ENCODE assay signal across 11 cellular contexts in the genomic region with DNA sequence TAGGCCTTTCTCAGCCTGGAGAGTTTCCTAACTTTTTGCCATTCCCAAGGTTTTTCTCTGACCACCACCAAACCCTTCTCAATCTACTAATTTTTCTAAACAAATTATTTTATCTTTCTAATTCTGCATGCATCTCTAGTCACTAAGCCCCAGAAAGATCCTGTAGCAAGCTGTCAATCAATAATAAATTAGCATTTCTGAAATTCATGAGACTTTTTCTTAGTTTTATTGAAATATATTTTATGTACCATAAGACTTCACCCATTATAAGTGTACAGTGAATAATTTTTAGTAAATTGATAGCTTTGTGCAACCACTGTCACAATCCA. TPM values are rescaled to one million over a fixed set of nuclear protein-coding genes. Genes with fewer than 3 reads are reported as not detected.
DNase-seq lines count a peak whose midpoint lies in the region; ATAC-seq, FAIRE-seq and TF ChIP-seq lines count a peak whose summit lies in the region.
"Had no signal": no experiment of that assay in that cellular context is flagged by ENCODE, and none has a peak within 500 bp of the region (broad histone marks: within the 10 kb centered on the region; RNA-seq: fewer than 3 reads in every experiment).

No MANE protein-coding gene starts in this region.

- peaks cover 11% of the 10 kb centered on the region for H3K4me1 ChIP-seq in CD4-positive, alpha-beta memory T cell (ENCODE audit: insufficient read depth, low read length)
- H3K4me1 ChIP-seq in GM12878 (ENCODE audit: control insufficient read depth, insufficient read depth, low read length) (peaks cover 38% of the 10 kb centered on the region), trophoblast cell (ENCODE audit: control insufficient read depth in 1 of 2, insufficient read depth in 2 of 2, low read length in 2 of 2) (peaks cover 0 to 12% of the 10 kb centered on the region in 2 experiments), left ventricle myocardium inferior (peaks cover 12% of the 10 kb centered on the region)

- H3K27ac Mint-ChIP-seq in CD4-positive, alpha-beta memory T cell: peak overlapping the region in 4 of 7 donors; percentile 68 to 89 (median 84)
- peak overlapping the region in 2 of 3 donors; percentile 43 to 86 for H3K27ac Mint-ChIP-seq in IgD-negative memory B cell

- H3K36me3 ChIP-seq in CD4-positive, alpha-beta memory T cell (ENCODE audit: insufficient read depth, low read length): no peaks in the 10 kb centered on the region
- H3K36me3 ChIP-seq in GM12878 (ENCODE audit: control insufficient read depth in 2 of 2, insufficient read depth in 2 of 2, low read length in 1 of 2) (no peaks in the 10 kb centered on the region), trophoblast cell (ENCODE audit: control insufficient read depth in 1 of 2, insufficient read depth in 2 of 2, low read length in 2 of 2) (no peaks in the 10 kb centered on the region), left ventricle myocardium inferior (no peaks in the 10 kb centered on the region)
- H3K36me3 ChIP-seq: gastroesophageal sphincter had no signal

- no peak for TF ChIP-seq RAD21 in GM12878 (IDR thresholded peaks at IDR 0.05; ENCODE audit: insufficient read depth, low read depth, low read length)

- no peaks in the 10 kb centered on the region for H3K27me3 Mint-ChIP-seq in CD4-positive, alpha-beta memory T cell
- no peaks in the 10 kb centered on the region for H3K27me3 Mint-ChIP-seq in IgD-negative memory B cell

- no peak for TF ChIP-seq EP300 in GM12878 (IDR thresholded peaks at IDR 0.05; ENCODE audit: borderline replicate concordance in 1 of 2, control insufficient read depth in 1 of 2, low read depth in 2 of 2, low read length in 2 of 2)

- CTCF ChIA-PET in CD4-positive, alpha-beta memory T cell (lab: Charles Lee; ENCODE audit: partially characterized antibody): interaction anchor here (0.7 to 3.5 kb wide), 11 partner anchors 8 to 264 kb away, joined by 3 to 29 read pairs (median 5); no protein-coding TSS in a partner anchor
- CTCF ChIA-PET in GM12878 (lab: Yijun Ruan, JAX): interaction anchor here (0.5 to 5.6 kb wide), 16 partner anchors 11 to 1807 kb away, joined by 3 to 56 read pairs (median 4); no protein-coding TSS in a partner anchor

- no peak overlapping the region for H2BK5ac ChIP-seq in trophoblast cell (ENCODE audit: low read depth, low read length, poor library complexity)

- H3K79me2 ChIP-seq in GM12878 (ENCODE audit: control insufficient read depth, insufficient read depth, low read length): no peaks in the 10 kb centered on the region
- H3K79me2 ChIP-seq in trophoblast cell (ENCODE audit: control insufficient read depth, insufficient read depth, low read length, poor library complexity): no peaks in the 10 kb centered on the region

- POLR2A ChIA-PET in CD4-positive, alpha-beta memory T cell (lab: Charles Lee; ENCODE audit: partially characterized antibody): no interaction called here
- POLR2A ChIA-PET in GM12878 (lab: Charles Lee): interaction anchor here (0.5 to 1.5 kb wide), 3 partner anchors 120 to 200 kb away, joined by 3 to 8 read pairs (median 4); no protein-coding TSS in a partner anchor

- SMC1A ChIA-PET in GM12878 (lab: Charles Lee; ENCODE audit: uncharacterized antibody, unreplicated experiment): interaction anchor here (0.9 to 5.1 kb wide), 8 partner anchors 11 to 495 kb away, joined by 3 to 43 read pairs (median 6); no protein-coding TSS in a partner anchor

- H3K9me3 Mint-ChIP-seq in CD4-positive, alpha-beta memory T cell: peaks cover 0 to 8% (median 6%) of the 10 kb centered on the region in 8 donors
- H3K9me3 Mint-ChIP-seq in IgD-negative memory B cell: peaks cover 0 to 5% (median 4%) of the 10 kb centered on the region in 3 donors

- intact Hi-C loops in CD4-positive, alpha-beta memory T cell (cut with micrococcal nuclease): loop anchor here (1.0 kb wide), 2 partner anchors 21 to 211 kb away; no protein-coding TSS in a partner anchor
- intact Hi-C loops in GM12878 (cut with micrococcal nuclease; ENCODE audit: unreplicated experiment): no loop called here
- intact Hi-C loops in left ventricle myocardium inferior (cut with micrococcal nuclease): no loop called here

- no peaks in the 10 kb centered on the region for H3K27me3 ChIP-seq in CD4-positive, alpha-beta memory T cell (ENCODE audit: insufficient read depth, low read length)
- H3K27me3 ChIP-seq in GM12878 (replicated peaks in 1 of 2; ENCODE audit: control insufficient read depth in 2 of 2, insufficient read depth in 2 of 2, low read length in 1 of 2) (no peaks in the 10 kb centered on the region), trophoblast cell (ENCODE audit: insufficient read depth, low read length) (no peaks in the 10 kb centered on the region), left ventricle myocardium inferior (ENCODE audit: low read depth) (no peaks in the 10 kb centered on the region)
- H3K27me3 ChIP-seq: gastroesophageal sphincter had no signal

- H2BK120ac ChIP-seq in trophoblast cell (ENCODE audit: insufficient read depth, low read length, poor library complexity): no peak overlapping the region

- H3K4me3 ChIP-seq in CD4-positive, alpha-beta memory T cell (ENCODE audit: low read length in 2 of 2): no peak overlapping the region
- H3K4me3 ChIP-seq in GM12878 (no peak overlapping the region), trophoblast cell (ENCODE audit: low read depth, low read length) (no peak overlapping the region), left ventricle myocardium inferior (no peak overlapping the region)
- H3K4me3 ChIP-seq: gastroesophageal sphincter had no signal

- TF ChIP-seq POLR2A in GM12878 (IDR thresholded peaks at IDR 0.05; ENCODE audit: low read depth, low read length): no peak

- peaks cover 10% of the 10 kb centered on the region for H3K79me1 ChIP-seq in trophoblast cell (ENCODE audit: low read length)

- DNase-seq in CD4-positive, alpha-beta memory T cell: no peak
- DNase-seq in GM12878 (ENCODE audit: low read depth, low spot score) (no peak), trophoblast cell (no peak), left ventricle myocardium inferior (no peak), DMS79 treated with DMSO at 0.1 percent for 48 hours (lab: John Stamatoyannopoulos, UW) (no peak)
- DNase-seq: NCI-H2029 treated with DMSO at 0.1 percent for 48 hours, occipital lobe had no signal

- no peak overlapping the region for H4K91ac ChIP-seq in trophoblast cell (ENCODE audit: low read depth, low read length)

- H4K8ac ChIP-seq in trophoblast cell (ENCODE audit: low read depth, low read length): no peak overlapping the region

- H3K9ac ChIP-seq in GM12878 (ENCODE audit: control insufficient read depth, insufficient read depth, low read length): peak overlapping the region; percentile 82; the same call in 1 of the 2 replicates
- no peak overlapping the region for H3K9ac ChIP-seq in trophoblast cell (ENCODE audit: low read length)

- no peaks in the 10 kb centered on the region for H4K20me1 ChIP-seq in GM12878 (ENCODE audit: control insufficient read depth, insufficient read depth)

- H3K18ac ChIP-seq in trophoblast cell (ENCODE audit: low read length): no peak overlapping the region

- no TSS peak for BruUV-seq in GM12878 (replicated peaks; lab: Mats Ljungman, UMichigan)

- H3K4me1 Mint-ChIP-seq in CD4-positive, alpha-beta memory T cell: peaks cover 10 to 35% (median 21%) of the 10 kb centered on the region in 4 donors
- peaks cover 23 to 34% (median 24%) of the 10 kb centered on the region in 3 donors for H3K4me1 Mint-ChIP-seq in IgD-negative memory B cell

- RAD21 ChIA-PET in GM12878 (lab: Charles Lee; ENCODE audit: unreplicated experiment): interaction anchor here (0.7 to 3.5 kb wide), 5 partner anchors 10 to 23 kb away, joined by 3 to 17 read pairs (median 12); partner anchors contain the start of gene AP4E1

- H2AFZ ChIP-seq in GM12878 (ENCODE audit: control insufficient read depth, low read depth, low read length) (peak overlapping the region; percentile 50), trophoblast cell (ENCODE audit: insufficient read depth, low read length, poor library complexity) (no peak overlapping the region)

- H3K36me3 Mint-ChIP-seq in CD4-positive, alpha-beta memory T cell: peaks cover 4 to 11% of the 10 kb centered on the region in 2 donors
- peaks cover 5% of the 10 kb centered on the region for H3K36me3 Mint-ChIP-seq in IgD-negative memory B cell

- H3K27ac ChIP-seq in CD4-positive, alpha-beta memory T cell (ENCODE audit: low read depth, low read length): no peak overlapping the region
- peak overlapping the region; percentile 92 for H3K27ac ChIP-seq in GM12878 (ENCODE audit: control insufficient read depth, insufficient read depth)
- no peak overlapping the region for H3K27ac ChIP-seq in trophoblast cell (ENCODE audit: low read depth, low read length)
- H3K27ac ChIP-seq in left ventricle myocardium inferior (replicated peaks): no peak overlapping the region

- H3K9me3 ChIP-seq in CD4-positive, alpha-beta memory T cell (ENCODE audit: control insufficient read depth in 1 of 2, low read length in 2 of 2): peaks cover 0 to 4% of the 10 kb centered on the region in 2 donors
- H3K9me3 ChIP-seq in GM12878 (replicated peaks; ENCODE audit: control insufficient read depth, insufficient read depth, low read length) (no peaks in the 10 kb centered on the region; the same call in 2 of the 3 replicates), trophoblast cell (ENCODE audit: insufficient read depth, low read depth, low read length) (no peaks in the 10 kb centered on the region), left ventricle myocardium inferior (replicated peaks) (peaks cover 10% of the 10 kb centered on the region)

- TF ChIP-seq CTCF in GM12878 (IDR thresholded peaks at IDR 0.05 in 2 of 3, conservative IDR thresholded peaks at IDR 0.05 in 1 of 3; ENCODE audit: control insufficient read depth in 2 of 3, extremely low read depth in 1 of 3, insufficient read depth in 1 of 3, low read depth in 3 of 3, low read length in 3 of 3) (no peak), left ventricle myocardium inferior (IDR thresholded peaks at IDR 0.05; ENCODE audit: borderline replicate concordance) (no peak)

- H3K4me2 ChIP-seq in GM12878 (ENCODE audit: control insufficient read depth, insufficient read depth) (peak overlapping the region; percentile 36), trophoblast cell (ENCODE audit: low read length) (peak overlapping the region; percentile 33)

- no peak overlapping the region for H3K23ac ChIP-seq in trophoblast cell (ENCODE audit: low read length)

- H3K14ac ChIP-seq in trophoblast cell (ENCODE audit: low read length): no peak overlapping the region

- H3K4ac ChIP-seq in trophoblast cell (ENCODE audit: low read depth, low read length): no peak overlapping the region

- no peak for FAIRE-seq in GM12878 (lab: Jason Lieb, UNC)
- FAIRE-seq: small intestine had no signal

- H4K12ac ChIP-seq in trophoblast cell (ENCODE audit: low read depth, low read length): no peak overlapping the region

- H2AK5ac ChIP-seq in trophoblast cell (ENCODE audit: low read length): no peak overlapping the region

- no peak for ATAC-seq in GM12878
- ATAC-seq in HG02759 (IDR thresholded peaks at IDR 0.05; ENCODE audit: unreplicated experiment): no peak

- no peak overlapping the region for H2BK12ac ChIP-seq in trophoblast cell (ENCODE audit: low read length)

- in situ Hi-C loops in GM12878 (cut with MboI): loop anchor here (10.0 kb wide), 1 partner anchor 441 kb away; no protein-coding TSS in a partner anchor

- peak overlapping the region in 1 of 8 donors; percentile 88 for H3K4me3 Mint-ChIP-seq in CD4-positive, alpha-beta memory T cell
- H3K4me3 Mint-ChIP-seq in IgD-negative memory B cell: peak overlapping the region in 2 of 4 donors; percentile 50 to 90

RNA-seq across cellular contexts. Expression of gene AP4E1, which starts 22.4 kb away (rescaled TPM):
- 10 to 100 TPM; 13.4 to 15.2 TPM for total RNA-seq in CD4-positive, alpha-beta memory T cell
- 1 to 10 TPM; 3.0 to 4.8 TPM for polyA plus RNA-seq in CD4-positive, alpha-beta memory T cell
- polyA plus RNA-seq in IgD-negative memory B cell: 2.5 TPM
- 24.4 and 28.5 TPM in 2 replicates for total RNA-seq in GM12878 (2013; cell fraction: nucleolus; rRNA removed)
- 7.9 and 8.1 TPM in 2 replicates for total RNA-seq in GM12878 (2014; rRNA removed)
- total RNA-seq in GM12878 (2014; rRNA removed; fragmentation: Illumina TruSeq; extraction: Trizol): 10.8 and 11.1 TPM in 2 replicates
- total RNA-seq in GM12878 (2021): 10.7 and 11.4 TPM in 2 replicates
- polyA plus RNA-seq in GM12878 (2011; ENCODE audit: low read depth): 2.4 TPM
- 5.4 and 8.0 TPM in 2 replicates for polyA plus RNA-seq in GM12878 (2011; rRNA removed)
- 1.9 and 2.5 TPM in 2 replicates for polyA plus RNA-seq in GM12878 (2011; cell fraction: cytosol; rRNA removed)
- polyA plus RNA-seq in GM12878 (2011; cell fraction: nucleus; rRNA removed): 1.9 and 2.8 TPM in 2 replicates
- 3.0 and 3.4 TPM in 2 replicates for polyA plus RNA-seq in GM12878 (2012)
- 8.3 and 10.2 TPM in 2 replicates for polyA plus RNA-seq in GM12878 (2014; fragmentation: Illumina TruSeq; extraction: Trizol)
- 1 to 10 TPM; 1.2 to 1.6 TPM for polyA plus RNA-seq in GM12878 (2014; fragmentation: Nextera tagmentation; extraction: Ambion mirVana)
- 4.2 and 5.4 TPM in 2 replicates for polyA plus RNA-seq in GM12878 (2014; rRNA removed)
- polyA plus RNA-seq in GM12878 (2016; fragmentation: Nextera tagmentation; extraction: Ambion mirVana): 1 to 10 TPM; 6.7 TPM
- 5.6 and 9.5 TPM in 2 replicates for polyA minus RNA-seq in GM12878 (2011; rRNA and poly(A)+ RNA removed)
- polyA minus RNA-seq in GM12878 (2011; cell fraction: cytosol; rRNA and poly(A)+ RNA removed): 2.3 and 2.9 TPM in 2 replicates
- 4.1 and 5.7 TPM in 2 replicates for polyA minus RNA-seq in GM12878 (2011; cell fraction: nucleus; rRNA and poly(A)+ RNA removed)
- 5.0 and 5.4 TPM in 2 replicates for polyA plus RNA-seq in trophoblast cell (2013)
- total RNA-seq in left ventricle myocardium inferior: 8.0 TPM
